ENCODE assay signal across 8 cellular contexts in the genomic region with DNA sequence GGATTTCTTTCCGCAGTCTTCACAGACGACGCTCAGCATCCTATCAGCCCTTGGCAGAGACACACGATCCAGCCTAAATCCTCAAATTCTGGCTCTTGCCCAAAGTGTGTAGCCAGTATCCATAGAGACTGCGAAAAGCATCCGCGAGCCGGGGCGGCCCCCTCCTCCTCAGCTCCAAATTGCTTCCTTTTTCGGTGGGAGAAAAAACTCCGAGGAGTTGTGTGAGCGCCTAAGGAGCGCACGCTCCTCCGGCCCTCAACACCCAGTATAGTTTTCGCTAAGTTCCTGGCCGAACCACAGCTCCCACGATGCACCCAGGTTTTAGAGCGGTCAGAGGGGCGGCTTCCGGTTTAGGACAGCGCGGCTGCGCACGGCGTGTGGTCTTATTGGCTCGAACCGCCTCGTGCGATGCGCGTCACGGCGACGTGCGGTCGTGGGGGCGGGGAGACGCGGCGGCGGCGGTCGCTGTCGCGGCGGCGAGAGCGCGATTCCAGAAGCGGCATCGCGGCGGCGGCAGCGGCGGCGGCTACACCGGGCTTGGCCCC. TPM values are rescaled to one million over a fixed set of nuclear protein-coding genes. Genes with fewer than 3 reads are reported as not detected.
DNase-seq lines count a peak whose midpoint lies in the region; ATAC-seq, FAIRE-seq and TF ChIP-seq lines count a peak whose summit lies in the region.

A gene with protein sequence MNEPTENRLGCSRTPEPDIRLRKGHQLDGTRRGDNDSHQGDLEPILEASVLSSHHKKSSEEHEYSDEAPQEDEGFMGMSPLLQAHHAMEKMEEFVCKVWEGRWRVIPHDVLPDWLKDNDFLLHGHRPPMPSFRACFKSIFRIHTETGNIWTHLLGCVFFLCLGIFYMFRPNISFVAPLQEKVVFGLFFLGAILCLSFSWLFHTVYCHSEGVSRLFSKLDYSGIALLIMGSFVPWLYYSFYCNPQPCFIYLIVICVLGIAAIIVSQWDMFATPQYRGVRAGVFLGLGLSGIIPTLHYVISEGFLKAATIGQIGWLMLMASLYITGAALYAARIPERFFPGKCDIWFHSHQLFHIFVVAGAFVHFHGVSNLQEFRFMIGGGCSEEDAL (plus strand): TSS at position 493 of the 545 bp plus-strand sequence. CDS start 63,274 bp downstream, outside the sequence.

- peaks cover 5% of the 10 kb centered on the region for H3K4me1 ChIP-seq in keratinocyte (ENCODE audit: control insufficient read depth, extremely low read depth, insufficient read depth, low read length)

- H2AFZ ChIP-seq in keratinocyte (ENCODE audit: control insufficient read depth, low read length) = peak within 1 kb of the TSS; percentile 88

- H3K9me3 ChIP-seq in keratinocyte (ENCODE audit: control insufficient read depth, low read depth, low read length) = no peaks in the 10 kb centered on the region

- no peaks in the 10 kb centered on the region for H3K36me3 ChIP-seq in keratinocyte (ENCODE audit: control insufficient read depth in 2 of 2, extremely low read depth in 1 of 2, insufficient read depth in 2 of 2, low read length in 2 of 2)

- H3K79me2 ChIP-seq in keratinocyte (ENCODE audit: control insufficient read depth, insufficient read depth, low read length) = peaks cover 46% of the 10 kb centered on the region

- peak; percentile 90 for ATAC-seq in HG03378 (IDR thresholded peaks at IDR 0.05; ENCODE audit: unreplicated experiment)

- dilution Hi-C loops in keratinocyte (cut with MboI; ENCODE audit: extremely low pct_ligation_motif_present, low sequenced_read_pairs) = no loop called here

- H3K9ac ChIP-seq in keratinocyte (ENCODE audit: control insufficient read depth, extremely low read depth, insufficient read depth, low read length) = peak within 1 kb of the TSS; percentile 94

- TF ChIP-seq CTCF in keratinocyte (optimal IDR thresholded peaks at IDR 0.05 in 1 of 3, IDR thresholded peaks at IDR 0.05 in 1 of 3, conservative IDR thresholded peaks at IDR 0.05 in 1 of 3; ENCODE audit: extremely low read depth in 1 of 3, insufficient read depth in 2 of 3, low read length in 3 of 3) = no peak

- H3K9me1 ChIP-seq in keratinocyte (ENCODE audit: control insufficient read depth, extremely low read depth, insufficient read depth, low read length) = no peaks in the 10 kb centered on the region

- H3K4me2 ChIP-seq in keratinocyte (ENCODE audit: control insufficient read depth, extremely low read depth, insufficient read depth, low read depth, low read length) = peak within 1 kb of the TSS; percentile 92

- FAIRE-seq in keratinocyte (lab: Jason Lieb, UNC) = peak; percentile 65

- peak within 1 kb of the TSS; percentile 90 for H3K27ac ChIP-seq in keratinocyte (ENCODE audit: control insufficient read depth, insufficient read depth, low read length)

- peak; percentile 94 to 95 for DNase-seq in AML-193 (lab: John Stamatoyannopoulos, UW)
- peak; percentile 96 for DNase-seq in NCI-H460 (ENCODE audit: extremely low read depth, low read depth)
- peak; percentile 95 for DNase-seq in activated CD4-positive, CD25-positive, alpha-beta regulatory T cell treated with anti-CD3 and anti-CD28 coated beads, Interleukin-2, amount 50 U/mL, for 72 hours
- DNase-seq in cerebellar cortex (ENCODE audit: low spot score) = peak; percentile 95
- DNase-seq in keratinocyte (ENCODE audit: low read depth, low spot score) = peak; percentile 62
- peak; percentile 86 to 93 (median 91) for DNase-seq in stimulated activated CD4-positive, alpha-beta T cell treated with anti-CD3 and anti-CD28 coated beads, Interleukin-12 subunit alpha, Interleukin-12 subunit beta, amount 100 ng/mL, for 48 hours (ENCODE audit: low read depth in 2 of 3, low spot score in 1 of 3)

- peak; percentile 92 for TF ChIP-seq POLR2A in GM19099 (IDR thresholded peaks at IDR 0.05; ENCODE audit: extremely low read depth, insufficient read length, low read depth)

- no peaks in the 10 kb centered on the region for H4K20me1 ChIP-seq in keratinocyte (ENCODE audit: control insufficient read depth, extremely low read depth, insufficient read depth, low read length)

- H3K4me3 ChIP-seq in keratinocyte (ENCODE audit: control insufficient read depth in 2 of 3, extremely low read depth in 1 of 3, insufficient read depth in 2 of 3, low read depth in 1 of 3, low read length in 3 of 3) = peak within 1 kb of the TSS; percentile 88 to 100 (median 100)

- H3K27me3 ChIP-seq in keratinocyte (ENCODE audit: control insufficient read depth, extremely low read depth, insufficient read depth, low read length) = no peaks in the 10 kb centered on the region

RNA-seq across cellular contexts. Expression of the gene that starts here (rescaled TPM):
- 28.1 and 32.1 TPM in 2 replicates for total RNA-seq in NCI-H460 (2014; rRNA removed; shearing (Covaris generic))
- 19.5 and 24.5 TPM in 2 replicates for polyA plus RNA-seq in NCI-H460 (2014; cell fraction: nucleus; rRNA removed)
- 35.7 to 59.4 TPM (median 41.4 TPM) in 3 replicates for polyA plus RNA-seq in keratinocyte
- 12.5 TPM for polyA plus RNA-seq in keratinocyte (2011; ENCODE audit: low read depth)
- polyA plus RNA-seq in keratinocyte (2011; cell fraction: cytosol; rRNA removed) = 41.5 and 68.5 TPM in 2 replicates
- 61.9 and 66.3 TPM in 2 replicates for polyA plus RNA-seq in keratinocyte (2011; cell fraction: nucleus; rRNA removed)
- 31.8 and 46.1 TPM in 2 replicates for polyA plus RNA-seq in keratinocyte (2012; ENCODE audit: low replicate concordance)
- polyA minus RNA-seq in keratinocyte = 36.3 to 53.9 TPM (median 39.5 TPM) in 3 replicates
- polyA minus RNA-seq in keratinocyte (2011; cell fraction: cytosol; rRNA and poly(A)+ RNA removed) = 20.9 TPM
- polyA minus RNA-seq in keratinocyte (2011; cell fraction: nucleus; rRNA and poly(A)+ RNA removed) = 32.5 and 77.1 TPM in 2 replicates

Comparison
In these comparisons a context has a peak if more than half of its experiments do, and no peak if none do; other contexts are left out.
1. Peak in every context shown above with its lines: DNase-seq, ATAC-seq, H3K4me3 ChIP-seq and H3K27ac ChIP-seq.